Comparison of ENCODE assay signal across 9 cellular contexts in the genomic region with DNA sequence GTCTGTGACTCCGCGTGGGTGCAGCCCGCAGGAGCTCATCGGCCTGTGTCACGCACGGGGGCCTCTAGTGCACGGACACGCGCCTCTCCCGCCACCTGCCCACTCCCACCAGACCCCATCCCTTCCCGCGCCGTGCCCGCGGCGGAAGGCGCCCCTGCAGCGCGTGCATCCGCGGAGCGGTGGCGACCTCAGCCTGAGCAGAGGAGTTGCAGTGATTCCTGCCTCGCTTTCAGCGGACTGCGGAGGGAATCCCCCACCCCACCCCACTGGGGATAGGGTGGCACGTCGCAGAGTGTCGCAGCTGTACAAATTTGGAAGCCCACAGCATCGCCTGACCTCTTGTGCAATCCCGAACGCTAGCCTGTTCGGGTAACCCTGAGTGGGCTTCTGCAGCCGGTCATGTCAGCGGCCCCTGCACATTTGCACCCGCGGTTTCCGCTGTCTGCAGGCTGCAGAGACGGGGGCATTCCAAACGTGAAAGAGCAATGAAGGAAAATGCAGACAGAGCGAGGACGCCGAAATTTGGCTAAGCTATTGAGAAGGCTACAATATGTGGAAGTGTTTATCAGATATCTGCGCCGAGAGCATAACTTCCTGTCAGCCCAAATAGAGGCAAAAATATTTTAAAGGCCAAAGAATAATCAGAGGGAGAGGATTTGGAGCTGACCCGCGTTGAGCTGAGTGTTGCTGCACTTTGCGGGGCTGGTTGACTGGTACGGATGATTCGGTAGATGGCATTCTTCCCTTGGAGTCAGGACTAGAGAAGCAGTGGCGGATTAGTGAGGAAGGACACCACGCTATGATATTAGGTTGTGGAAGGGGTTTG. TPM values are rescaled to one million over a fixed set of nuclear protein-coding genes. Genes with fewer than 3 reads are reported as not detected.
DNase-seq lines count a peak whose midpoint lies in the region; ATAC-seq and TF ChIP-seq lines count a peak whose summit lies in the region.
"Had no signal": no experiment of that assay in that cellular context is flagged by ENCODE, and none has a peak within 500 bp of the region (broad histone marks: within the 10 kb centered on the region; RNA-seq: fewer than 3 reads in every experiment).

No MANE protein-coding gene starts in this region.

- no peak overlapping the region for H3K27ac ChIP-seq in parathyroid adenoma

- H3K79me2 ChIP-seq in parathyroid adenoma = no peaks in the 10 kb centered on the region

- no peak overlapping the region for H3K9ac ChIP-seq in parathyroid adenoma

- peak overlapping the region; percentile 81 for H3K4me2 ChIP-seq in parathyroid adenoma (ENCODE audit: low read length)

- POLR2A ChIA-PET in activated naive CD8-positive, alpha-beta T cell treated with anti-CD3 and anti-CD28 coated beads, Interleukin-2, amount 10 ng/mL, durations not matched to agents 7 days and 5 days (lab: Charles Lee) = no interaction called here

- no peaks in the 10 kb centered on the region for H3K9me3 ChIP-seq in parathyroid adenoma (ENCODE audit: control insufficient read depth, low read length)

- H3K27ac Mint-ChIP-seq in activated naive CD8-positive, alpha-beta T cell treated with anti-CD3 and anti-CD28 coated beads, Interleukin-2, amount 10 ng/mL, durations not matched to agents 7 days and 5 days = no peak overlapping the region

- H3K27me3 ChIP-seq in parathyroid adenoma (ENCODE audit: control insufficient read depth, insufficient read depth, low read length) = no peaks in the 10 kb centered on the region

- peak overlapping the region; percentile 54 for H3K4me3 Mint-ChIP-seq in activated naive CD8-positive, alpha-beta T cell treated with anti-CD3 and anti-CD28 coated beads, Interleukin-2, amount 10 ng/mL, durations not matched to agents 7 days and 5 days

- H3K27me3 Mint-ChIP-seq in activated naive CD8-positive, alpha-beta T cell treated with anti-CD3 and anti-CD28 coated beads, Interleukin-2, amount 10 ng/mL, durations not matched to agents 7 days and 5 days = peaks cover 50% of the 10 kb centered on the region

- H3K36me3 Mint-ChIP-seq in activated naive CD8-positive, alpha-beta T cell treated with anti-CD3 and anti-CD28 coated beads, Interleukin-2, amount 10 ng/mL, durations not matched to agents 7 days and 5 days = no peaks in the 10 kb centered on the region

- H2AFZ ChIP-seq in parathyroid adenoma = peak overlapping the region; percentile 61

- peaks cover 9% of the 10 kb centered on the region for H3K4me1 Mint-ChIP-seq in activated naive CD8-positive, alpha-beta T cell treated with anti-CD3 and anti-CD28 coated beads, Interleukin-2, amount 10 ng/mL, durations not matched to agents 7 days and 5 days

- intact Hi-C loops in left ventricle myocardium superior (cut with micrococcal nuclease) = no loop called here

- H3K36me3 ChIP-seq in parathyroid adenoma (ENCODE audit: control insufficient read depth, insufficient read depth, low read length) = no peaks in the 10 kb centered on the region

- ATAC-seq in GM21526 (IDR thresholded peaks at IDR 0.05; ENCODE audit: low FRiP score, unreplicated experiment) (peak; percentile 25), left ventricle myocardium superior (peak; percentile 20)
- ATAC-seq in activated naive CD8-positive, alpha-beta T cell treated with anti-CD3 and anti-CD28 coated beads, Interleukin-2, amount 10 ng/mL, durations not matched to agents 7 days and 5 days (ENCODE audit: low read depth) = peak; percentile 11

- TF ChIP-seq CTCF in parathyroid adenoma (IDR thresholded peaks at IDR 0.05) = no peak

- peak; percentile 14 for DNase-seq in DMS114 treated with DMSO at 0.1 percent for 48 hours (lab: John Stamatoyannopoulos, UW; ENCODE audit: unreplicated experiment)
- DNase-seq in LHCN-M2 (ENCODE audit: low read depth) = peak; percentile 55
- DNase-seq in activated naive CD8-positive, alpha-beta T cell treated with anti-CD3 and anti-CD28 coated beads, Interleukin-2, amount 10 ng/mL, durations not matched to agents 7 days and 5 days = no peak
- DNase-seq in left ventricle myocardium superior = no peak
- DNase-seq in germinal center (ENCODE audit: low spot score) = no peak
- DNase-seq in NCI-H1436 (lab: John Stamatoyannopoulos, UW) = no peak

- no peaks in the 10 kb centered on the region for H3K9me3 Mint-ChIP-seq in activated naive CD8-positive, alpha-beta T cell treated with anti-CD3 and anti-CD28 coated beads, Interleukin-2, amount 10 ng/mL, durations not matched to agents 7 days and 5 days

- H3K4me3 ChIP-seq in parathyroid adenoma (ENCODE audit: low read depth, low read length) = peak overlapping the region; percentile 50

- no peaks in the 10 kb centered on the region for H3K4me1 ChIP-seq in parathyroid adenoma

RNA-seq across cellular contexts. Expression of a gene that starts 0.6 kb away (rescaled TPM):
- total RNA-seq in LHCN-M2 (2014; rRNA removed) (0.58 and 0.75 TPM in 2 replicates), left ventricle myocardium superior (0.27 TPM)
- polyA plus RNA-seq in LHCN-M2 (2012) = 0.49 TPM
- under 1 TPM; 0.11 to 0.14 TPM for total RNA-seq in activated naive CD8-positive, alpha-beta T cell treated with anti-CD3 and anti-CD28 coated beads, Interleukin-2, amount 10 ng/mL, durations not matched to agents 7 days and 5 days
- total RNA-seq: T-helper 1 cell treated with Interleukin-12 subunit alpha and Interleukin-12 subunit beta and Interleukin-4 antibody, amounts not matched to agents 30 ng/mL and 1 ng/mL, for 36 hours had no signal

Comparison
In these comparisons a context has a peak if more than half of its experiments do, and no peak if none do; other contexts are left out.
1. DNase-seq: peak in DMS114 treated with DMSO at 0.1 percent for 48 hours (single experiment) and LHCN-M2 (single experiment); none in activated naive CD8-positive, alpha-beta T cell treated with anti-CD3 and anti-CD28 coated beads, Interleukin-2, amount 10 ng/mL, durations not matched to agents 7 days and 5 days (single experiment), left ventricle myocardium superior (single experiment), germinal center (single experiment) and NCI-H1436 (single experiment).
2. Peak in every context shown above with its lines, with median percentiles within 50 percentile points of each other: ATAC-seq.